ENCODE assay signal across 8 cellular contexts in genomic region chr4:38673109-38673978, GRCh38. TPM values are rescaled to one million over a fixed set of nuclear protein-coding genes. Genes with fewer than 3 reads are reported as not detected.
DNase-seq lines count a peak whose midpoint lies in the region; ATAC-seq, FAIRE-seq and TF ChIP-seq lines count a peak whose summit lies in the region.

No MANE protein-coding gene starts in this region.

- H3K4me2 ChIP-seq in A549 (peak overlapping the region; percentile 87), hepatocyte (peak overlapping the region; percentile 70)

- H3K36me3 ChIP-seq in hepatocyte (replicated peaks; ENCODE audit: insufficient read depth, low read depth) (no peaks in the 10 kb centered on the region), brain microvascular endothelial cell (replicated peaks) (no peaks in the 10 kb centered on the region)

- no peaks in the 10 kb centered on the region for H3K9me3 Mint-ChIP-seq in activated naive CD8-positive, alpha-beta T cell treated with anti-CD3 and anti-CD28 coated beads for 36 hours
- no peaks in the 10 kb centered on the region for H3K9me3 Mint-ChIP-seq in stimulated activated memory B cell treated with anti-CD40 and anti-IgM and Interleukin-4, amounts not matched to agents 10 μg/mL and 1 μg/mL and 100 μg/mL, for 72 hours

- H3K4me3 Mint-ChIP-seq in activated naive CD8-positive, alpha-beta T cell treated with anti-CD3 and anti-CD28 coated beads for 36 hours: no peak overlapping the region
- H3K4me3 Mint-ChIP-seq in stimulated activated memory B cell treated with anti-CD40 and anti-IgM and Interleukin-4, amounts not matched to agents 10 μg/mL and 1 μg/mL and 100 μg/mL, for 72 hours: no peak overlapping the region

- no peak for TF ChIP-seq POLR2A in A549 (IDR thresholded peaks at IDR 0.05; ENCODE audit: low read length)

- peaks cover 1% of the 10 kb centered on the region for H3K36me3 Mint-ChIP-seq in activated naive CD8-positive, alpha-beta T cell treated with anti-CD3 and anti-CD28 coated beads for 36 hours
- peaks cover 2% of the 10 kb centered on the region for H3K36me3 Mint-ChIP-seq in stimulated activated memory B cell treated with anti-CD40 and anti-IgM and Interleukin-4, amounts not matched to agents 10 μg/mL and 1 μg/mL and 100 μg/mL, for 72 hours

- H4K20me1 ChIP-seq in hepatocyte (ENCODE audit: insufficient read depth, poor library complexity, severe bottlenecking): peaks cover 71% of the 10 kb centered on the region

- peak overlapping the region; percentile 83 for H3K27ac Mint-ChIP-seq in activated naive CD8-positive, alpha-beta T cell treated with anti-CD3 and anti-CD28 coated beads for 36 hours
- H3K27ac Mint-ChIP-seq in stimulated activated memory B cell treated with anti-CD40 and anti-IgM and Interleukin-4, amounts not matched to agents 10 μg/mL and 1 μg/mL and 100 μg/mL, for 72 hours: peak overlapping the region; percentile 83

- H3K4me1 ChIP-seq in A549 (peaks cover 79% of the 10 kb centered on the region), hepatocyte (ENCODE audit: insufficient read depth) (peaks cover 81% of the 10 kb centered on the region)

- ATAC-seq in A549 (peak; percentile 26 to 72; a peak in 4 of 6 replicates), HG02678 (IDR thresholded peaks at IDR 0.05; ENCODE audit: unreplicated experiment) (no peak)
- no peak for ATAC-seq in stimulated activated memory B cell treated with anti-CD40 and anti-IgM and Interleukin-4, amounts not matched to agents 10 μg/mL and 1 μg/mL and 100 μg/mL, for 72 hours

- WGBS in A549 (ENCODE audit: missing lambda C conversion rate): 1% methylated on average over 6 of the region's 7 CpGs
- 23% methylated on average over 7 of the region's 7 CpGs for WGBS in hepatocyte (ENCODE audit: low lambda C conversion rate, missing lambda C conversion rate)

- peaks cover 89% of the 10 kb centered on the region for H3K79me2 ChIP-seq in hepatocyte

- in situ Hi-C loops in brain microvascular endothelial cell (cut with HindIII; ENCODE audit: low pct_ligation_motif_present, low sequenced_read_pairs): no loop called here

- no peak for TF ChIP-seq RAD21 in A549 (conservative IDR thresholded peaks at IDR 0.05 in 1 of 2, IDR thresholded peaks at IDR 0.05 in 1 of 2)

- H3K27me3 Mint-ChIP-seq in activated naive CD8-positive, alpha-beta T cell treated with anti-CD3 and anti-CD28 coated beads for 36 hours: no peaks in the 10 kb centered on the region
- H3K27me3 Mint-ChIP-seq in stimulated activated memory B cell treated with anti-CD40 and anti-IgM and Interleukin-4, amounts not matched to agents 10 μg/mL and 1 μg/mL and 100 μg/mL, for 72 hours: no peaks in the 10 kb centered on the region

- no peak overlapping the region for H2AFZ ChIP-seq in hepatocyte

- no peaks in the 10 kb centered on the region for H3K9me2 ChIP-seq in hepatocyte (replicated peaks; ENCODE audit: insufficient read depth)

- no peak for FAIRE-seq in A549 (lab: Jason Lieb, UNC)

- DNase-seq in A549 (ENCODE audit: low read depth in 1 of 2, low spot score in 1 of 2): peak; percentile 21 to 69
- peak; percentile 69 for DNase-seq in HPDE6-E6E7 (ENCODE audit: extremely low spot score)
- no peak for DNase-seq in activated naive CD8-positive, alpha-beta T cell treated with anti-CD3 and anti-CD28 coated beads for 36 hours
- DNase-seq in hepatocyte (ENCODE audit: low spot score): peak; percentile 70
- no peak for DNase-seq in brain microvascular endothelial cell
- DNase-seq in stimulated activated CD4-positive, alpha-beta T cell treated with anti-CD3 and anti-CD28 coated beads, Interleukin-4, amount 100 ng/mL, for 24 hours: no peak

- TF ChIP-seq CTCF in A549 (IDR thresholded peaks at IDR 0.05) (no peak), hepatocyte (IDR thresholded peaks at IDR 0.05; ENCODE audit: poor library complexity) (no peak), brain microvascular endothelial cell (IDR thresholded peaks at IDR 0.05; ENCODE audit: low read depth, low read length, missing control alignments) (no peak)

- CTCF ChIA-PET in A549 (lab: Yijun Ruan, JAX): interaction anchor here (0.6 to 3.2 kb wide), 5 partner anchors 36 to 604 kb away, joined by 3 to 46 read pairs (median 4); no protein-coding TSS in a partner anchor

- no peaks in the 10 kb centered on the region for H3K27me3 ChIP-seq in hepatocyte
- no peaks in the 10 kb centered on the region for H3K27me3 ChIP-seq in brain microvascular endothelial cell (replicated peaks)

- H3K27ac ChIP-seq in A549: peak overlapping the region; percentile 77 to 91
- peak overlapping the region; percentile 91 for H3K27ac ChIP-seq in hepatocyte
- H3K27ac ChIP-seq in brain microvascular endothelial cell: no peak overlapping the region

- no peak for TF ChIP-seq EP300 in A549 (IDR thresholded peaks at IDR 0.05)

- POLR2A ChIA-PET in A549 (lab: Yijun Ruan, JAX): interaction anchor here (0.8 kb wide), 1 partner anchor 354 kb away, joined by 4 read pairs; no protein-coding TSS in a partner anchor

- no peaks in the 10 kb centered on the region for H3K9me3 ChIP-seq in A549
- H3K9me3 ChIP-seq in hepatocyte (ENCODE audit: low read depth): no peaks in the 10 kb centered on the region

- peaks cover 83% of the 10 kb centered on the region for H3K4me1 Mint-ChIP-seq in activated naive CD8-positive, alpha-beta T cell treated with anti-CD3 and anti-CD28 coated beads for 36 hours
- peaks cover 67% of the 10 kb centered on the region for H3K4me1 Mint-ChIP-seq in stimulated activated memory B cell treated with anti-CD40 and anti-IgM and Interleukin-4, amounts not matched to agents 10 μg/mL and 1 μg/mL and 100 μg/mL, for 72 hours

- peak overlapping the region; percentile 2; the same call in 1 of the 3 replicates for H3K4me3 ChIP-seq in A549
- no peak overlapping the region for H3K4me3 ChIP-seq in hepatocyte
- no peak overlapping the region for H3K4me3 ChIP-seq in brain microvascular endothelial cell (ENCODE audit: low read depth, low read length)

TF ChIP-seq in A549, 52 proteins besides CTCF, POLR2A, EP300 and RAD21:
- TF ChIP-seq JUN (IDR thresholded peaks at IDR 0.05) (0 out of 5 replicates have a peak, but pooled peaks of 1 of the 2 experiments have one; percentile 24), FOSB (CRISPR knock-in tag; IDR thresholded peaks at IDR 0.05) (no peak)

RNA-seq across cellular contexts. Expression of gene KLF3, which starts 9.3 kb away (rescaled TPM):
- polyA plus RNA-seq in A549 (2011; rRNA removed) (26.9 and 29.6 TPM in 2 replicates), A549 (2017; fragmentation: RNase III; extraction: RNeasy Plus Mini Kit Qiagen cat#74134 plus additional on column Dnase treatment) (10.5 to 11.6 TPM (median 11.2 TPM) in 3 replicates), hepatocyte (68.4 and 74.2 TPM in 2 replicates)
- 6.3 and 7.6 TPM in 2 replicates for polyA plus RNA-seq in A549 (2012; cell fraction: cytosol; rRNA removed)
- polyA plus RNA-seq in A549 (2012; cell fraction: nucleus; rRNA removed): 7.1 and 8.2 TPM in 2 replicates
- 45.3 and 45.8 TPM in 2 replicates for polyA minus RNA-seq in A549 (2011; rRNA and poly(A)+ RNA removed)
- 10 to 100 TPM; 10.0 to 10.4 TPM for total RNA-seq in activated naive CD8-positive, alpha-beta T cell treated with anti-CD3 and anti-CD28 coated beads for 36 hours
- total RNA-seq in hepatocyte: 77.3 and 81.1 TPM in 2 replicates

Comparison
In these comparisons a context has a peak if more than half of its experiments do, and no peak if none do; other contexts are left out.
1. ATAC-seq: peak in A549 (2 of 2); none in stimulated activated memory B cell treated with anti-CD40 and anti-IgM and Interleukin-4, amounts not matched to agents 10 μg/mL and 1 μg/mL and 100 μg/mL, for 72 hours (single experiment) and HG02678 (single experiment).
2. DNase-seq: peak in A549 (2 of 2), HPDE6-E6E7 (single experiment) and hepatocyte (single experiment); none in activated naive CD8-positive, alpha-beta T cell treated with anti-CD3 and anti-CD28 coated beads for 36 hours (single experiment), brain microvascular endothelial cell (single experiment) and stimulated activated CD4-positive, alpha-beta T cell treated with anti-CD3 and anti-CD28 coated beads, Interleukin-4, amount 100 ng/mL, for 24 hours (single experiment).